25 cellular contexts compared by ENCODE assay signal in the genomic region with DNA sequence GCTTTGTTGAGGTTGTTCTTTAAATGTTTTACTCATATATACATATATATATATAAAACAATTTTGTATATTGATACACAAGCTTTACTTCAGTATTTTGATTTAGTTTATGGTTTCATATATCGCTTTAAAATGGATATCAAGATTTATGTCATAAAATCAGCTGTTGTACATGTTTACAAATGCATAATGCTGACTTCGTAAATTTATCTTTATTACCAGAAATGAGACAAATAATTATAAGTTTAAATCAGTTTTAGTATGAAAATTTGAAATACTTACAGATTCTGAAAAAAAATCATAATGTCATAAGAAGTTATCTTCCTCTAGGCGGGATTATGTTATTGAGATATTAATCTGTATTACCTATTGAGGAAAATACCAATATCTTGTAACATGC. TPM values are rescaled to one million over a fixed set of nuclear protein-coding genes. Genes with fewer than 3 reads are reported as not detected.
DNase-seq lines count a peak whose midpoint lies in the region; ATAC-seq and FAIRE-seq lines count a peak whose summit lies in the region.
"Had no signal": no experiment of that assay in that cellular context is flagged by ENCODE, and none has a peak within 500 bp of the region (broad histone marks: within the 10 kb centered on the region; RNA-seq: fewer than 3 reads in every experiment).

No MANE protein-coding gene starts in this region.

- no peaks in the 10 kb centered on the region for H3K9me3 ChIP-seq in T-helper 17 cell (ENCODE audit: control insufficient read depth, low read length, poor library complexity, severe bottlenecking)
- H3K9me3 ChIP-seq: A549; BE2C; BLaER1 treated with 17β-estradiol and CSF1 and Interleukin-3, amounts not matched to agents 10 nM and 100 nM; HAP-1 had no signal

- H3K4me1 Mint-ChIP-seq in T-helper 17 cell: peaks cover 29% of the 10 kb centered on the region

- no peak overlapping the region for H3K4me3 Mint-ChIP-seq in T-helper 17 cell
- H3K4me3 Mint-ChIP-seq: CD14-positive monocyte; CD4-positive, alpha-beta T cell; CD8-positive, alpha-beta memory T cell; HFFc6 had no signal

- FAIRE-seq in A204.1 (lab: Jason Lieb, UNC): peak; percentile 47
- FAIRE-seq in frontal cortex (lab: Jason Lieb, UNC): peak; percentile 15
- FAIRE-seq: A549, D721Med, GM12891, GM18507, H54 had no signal

- ATAC-seq in T-helper 17 cell: no peak
- no peak for ATAC-seq in HG02840 (IDR thresholded peaks at IDR 0.05; ENCODE audit: low FRiP score, unreplicated experiment)
- ATAC-seq: A549 had no signal

- DNase-seq in T-helper 17 cell (no peak), frontal cortex (ENCODE audit: low spot score in 2 of 2) (no peak), NCI-H2107 treated with DMSO at 0.1 percent for 48 hours (lab: John Stamatoyannopoulos, UW; ENCODE audit: unreplicated experiment) (no peak), ecto neural progenitor cell (ENCODE audit: low spot score) (no peak)
- DNase-seq: ACHN; AML-193; BE2C; CD4-positive, alpha-beta T cell; CD8-positive, alpha-beta memory T cell; DMS 273 treated with DMSO at 0.1 percent for 48 hours; DMS79; EL; GF-D8; GOT3; HFFc6 had no signal

- H3K27me3 Mint-ChIP-seq in T-helper 17 cell: no peaks in the 10 kb centered on the region
- H3K27me3 Mint-ChIP-seq: CD4-positive, alpha-beta T cell; CD8-positive, alpha-beta memory T cell had no signal

- peaks cover 7% of the 10 kb centered on the region for H3K36me3 Mint-ChIP-seq in T-helper 17 cell (ENCODE audit: low read depth)

- H3K27ac Mint-ChIP-seq in T-helper 17 cell: peak overlapping the region; percentile 29
- H3K27ac Mint-ChIP-seq: CD14-positive monocyte, HFFc6 had no signal

RNA-seq across cellular contexts. Expression of a gene that starts 6.9 kb away (rescaled TPM):
- total RNA-seq in T-helper 17 cell: 10 to 100 TPM; 56.4 to 61.8 TPM
- total RNA-seq in frontal cortex: 31.0 TPM

RNA-seq across cellular contexts. Expression of a gene that starts 40.7 kb away (rescaled TPM):
- total RNA-seq in T-helper 17 cell (under 1 TPM; 0.18 to 0.35 TPM), frontal cortex (under 0.01 TPM)
